ENCODE assay signal across 8 cellular contexts in the genomic region with DNA sequence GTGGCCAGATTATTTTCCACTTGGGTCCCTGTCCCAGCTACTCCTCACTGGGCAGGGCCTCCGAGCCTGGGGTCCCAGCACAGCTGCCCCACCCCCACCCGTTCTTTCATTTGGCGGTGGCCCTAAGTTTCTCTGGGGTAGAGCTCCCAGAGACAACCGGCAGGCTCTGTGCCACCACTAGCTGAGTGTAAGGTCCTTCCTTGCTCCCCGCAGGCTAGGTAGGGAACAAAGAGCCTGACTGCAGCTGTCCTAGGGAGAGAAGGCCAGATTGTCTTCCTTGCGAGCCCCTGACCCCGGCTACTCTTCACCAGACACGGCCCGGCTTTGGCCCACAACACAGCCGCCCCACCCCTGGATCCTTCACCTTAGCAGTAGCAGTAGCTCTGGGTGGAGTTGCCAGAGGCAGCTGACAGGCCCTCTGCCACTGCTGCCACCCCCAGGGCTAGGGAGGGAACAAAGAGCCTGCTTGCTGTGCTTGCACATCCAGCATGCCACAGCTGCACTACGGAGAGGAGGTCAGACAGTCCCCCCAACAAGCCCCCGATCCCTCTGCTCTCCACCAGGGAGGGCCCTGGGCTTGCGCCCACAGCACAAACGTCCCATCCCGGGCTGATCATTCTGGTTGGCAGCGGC.
DNase-seq lines count a peak whose midpoint lies in the region; ATAC-seq, FAIRE-seq and TF ChIP-seq lines count a peak whose summit lies in the region.
"Not testable (repeated sequence)": the region's sequence is repeated elsewhere in the genome, so short reads cannot be mapped to it uniquely, and the experiment has no call there.

No MANE protein-coding gene starts in this region.

- TF ChIP-seq EP300 in A549 (IDR thresholded peaks at IDR 0.05), result not testable (repeated sequence)

- H3K9me2 ChIP-seq in PC-3 (replicated peaks; ENCODE audit: low read length), result not testable (repeated sequence)

- not testable (repeated sequence) for H3K9me3 ChIP-seq in A549; PC-3 (ENCODE audit: low read length)

- not testable (repeated sequence) for BruUV-seq in PC-3 (replicated peaks; lab: Mats Ljungman, UMichigan)

- H2AFZ ChIP-seq in PC-3 (ENCODE audit: low read length), result not testable (repeated sequence)

- H3K4me1 ChIP-seq in A549; PC-3 (ENCODE audit: insufficient read depth, low read length): not testable (repeated sequence)

- H4K20me1 ChIP-seq in PC-3 (ENCODE audit: low read length), result not testable (repeated sequence)

- H3F3A ChIP-seq in PC-3 (ENCODE audit: low read length, unreplicated experiment), result not testable (repeated sequence)

- TF ChIP-seq RAD21 in A549 (conservative IDR thresholded peaks at IDR 0.05 in 1 of 2, IDR thresholded peaks at IDR 0.05 in 1 of 2), result not testable (repeated sequence)

- not testable (repeated sequence) for TF ChIP-seq POLR2A in A549 (IDR thresholded peaks at IDR 0.05; ENCODE audit: low read length)

- H3K4me2 ChIP-seq in A549; PC-3 (ENCODE audit: low read length): not testable (repeated sequence)

- not testable (repeated sequence) for H3K27me3 ChIP-seq in PC-3 (ENCODE audit: low read length)

- not testable (repeated sequence) for H3K9me3 Mint-ChIP-seq in activated T-cell treated with anti-CD3 and anti-CD28 coated beads, Interleukin-2, amount 50 U/mL, for 4 hours; effector memory CD8-positive, alpha-beta T cell

- H3K27ac ChIP-seq in A549; PC-3 (ENCODE audit: low read length): not testable (repeated sequence)

- not testable (repeated sequence) for DNase-seq in A549 (ENCODE audit: low read depth in 1 of 2, low spot score in 1 of 2); PC-3; activated T-cell treated with anti-CD3 and anti-CD28 coated beads, Interleukin-2, amount 50 U/mL, for 4 hours; effector memory CD8-positive, alpha-beta T cell

- not testable (repeated sequence) for FAIRE-seq in A549 (lab: Jason Lieb, UNC)

- not testable (repeated sequence) for H3K4me3 Mint-ChIP-seq in activated T-cell treated with anti-CD3 and anti-CD28 coated beads, Interleukin-2, amount 50 U/mL, for 4 hours; effector memory CD8-positive, alpha-beta T cell

- H3K4me1 Mint-ChIP-seq in activated T-cell treated with anti-CD3 and anti-CD28 coated beads, Interleukin-2, amount 50 U/mL, for 4 hours (ENCODE audit: low read depth); effector memory CD8-positive, alpha-beta T cell (ENCODE audit: low read depth in 2 of 2): not testable (repeated sequence)

- ATAC-seq in A549 (peak; percentile 68 to 69), GM18868 (IDR thresholded peaks at IDR 0.05; ENCODE audit: unreplicated experiment) (peak; percentile 40), GM19455 (IDR thresholded peaks at IDR 0.05; ENCODE audit: unreplicated experiment) (peak; percentile 49), HG02588 (IDR thresholded peaks at IDR 0.05; ENCODE audit: unreplicated experiment) (peak; percentile 44), HG03103 (IDR thresholded peaks at IDR 0.05; ENCODE audit: low read depth, unreplicated experiment) (peak; percentile 30), PC-3 (peak; percentile 11; the same call in 1 of the 2 replicates)
- ATAC-seq in activated T-cell treated with anti-CD3 and anti-CD28 coated beads, Interleukin-2, amount 50 U/mL, for 4 hours, result peak; percentile 69 to 72
- peak; percentile 61 for ATAC-seq in effector memory CD8-positive, alpha-beta T cell (replicated peaks)

- POLR2A ChIA-PET in A549 (lab: Yijun Ruan, JAX); PC-3 (lab: Charles Lee; ENCODE audit: unreplicated experiment): not testable (repeated sequence)

- not testable (repeated sequence) for H3K9ac ChIP-seq in PC-3 (ENCODE audit: low read length)

- intact Hi-C loops in PC-3 (cut with micrococcal nuclease), result not testable (repeated sequence)

- CTCF ChIA-PET in A549 (lab: Yijun Ruan, JAX); PC-3 (lab: Charles Lee): not testable (repeated sequence)

- H3K4me3 ChIP-seq in A549; PC-3 (ENCODE audit: low read length): not testable (repeated sequence)

- not testable (repeated sequence) for H3K36me3 ChIP-seq in PC-3 (ENCODE audit: low read depth, low read length)

- not testable (repeated sequence) for H3K79me2 ChIP-seq in PC-3 (ENCODE audit: low read length)

- 22% methylated on average over 1 of the region's 16 CpGs for WGBS in A549 (ENCODE audit: missing lambda C conversion rate)

- not testable (repeated sequence) for H3K36me3 Mint-ChIP-seq in activated T-cell treated with anti-CD3 and anti-CD28 coated beads, Interleukin-2, amount 50 U/mL, for 4 hours (ENCODE audit: insufficient read depth); effector memory CD8-positive, alpha-beta T cell (ENCODE audit: insufficient read depth)

- not testable (repeated sequence) for H3K27me3 Mint-ChIP-seq in activated T-cell treated with anti-CD3 and anti-CD28 coated beads, Interleukin-2, amount 50 U/mL, for 4 hours (ENCODE audit: low read depth); effector memory CD8-positive, alpha-beta T cell

- not testable (repeated sequence) for TF ChIP-seq CTCF in A549 (IDR thresholded peaks at IDR 0.05); PC-3 (conservative IDR thresholded peaks at IDR 0.05; ENCODE audit: low read depth, low read length)

- not testable (repeated sequence) for H3K27ac Mint-ChIP-seq in effector memory CD8-positive, alpha-beta T cell

Comparison
In these comparisons a context has a peak if more than half of its experiments do, and no peak if none do; other contexts are left out.
1. ATAC-seq: peak in every context shown above with its lines; median percentile 70 in activated T-cell treated with anti-CD3 and anti-CD28 coated beads, Interleukin-2, amount 50 U/mL, for 4 hours; 68 in A549; 61 in effector memory CD8-positive, alpha-beta T cell; 49 in GM19455; 44 in HG02588; 40 in GM18868; 30 in HG03103; 11 in PC-3.